In genomic region chr7:1372063-1372462, GRCh38 we compare ENCODE assay signal across 24 cellular contexts.
DNase-seq lines count a peak whose midpoint lies in the region; ATAC-seq and TF ChIP-seq lines count a peak whose summit lies in the region.
"Had no signal": no experiment of that assay in that cellular context is flagged by ENCODE, and none has a peak within 500 bp of the region (broad histone marks: within the 10 kb centered on the region; RNA-seq: fewer than 3 reads in every experiment).

No MANE protein-coding gene starts in this region.

- no peak overlapping the region for H3K27ac ChIP-seq in HEK293 (ENCODE audit: extremely low read depth, low read depth, low read length)
- H3K27ac ChIP-seq: BLaER1 had no signal

- TF ChIP-seq CTCF in HEK293 (tag by site-specific recombination; IDR thresholded peaks at IDR 0.05), result no peak

- H3K9me3 ChIP-seq in HEK293 (ENCODE audit: control insufficient read depth, insufficient read depth, low read depth, low read length), result no peaks in the 10 kb centered on the region
- H3K9me3 ChIP-seq: BE2C, BLaER1 had no signal

- DNase-seq in left ventricle myocardium superior, result peak; percentile 7
- DNase-seq in Right ventricle myocardium superior, result no peak
- DNase-seq in pons (ENCODE audit: low spot score), result peak; percentile 9
- DNase-seq in dermis blood vessel endothelial cell, result no peak
- no peak for DNase-seq in iPS-NIHi7 (ENCODE audit: extremely low spot score)
- DNase-seq: 8988T; ACHN; BE2C; C1 segment of cervical spinal cord; CD4-positive, alpha-beta memory T cell; CD4-positive, CD25-positive, alpha-beta regulatory T cell; CD8-positive, alpha-beta memory T cell; COR-L47; DMS 273 treated with DMSO at 0.1 percent for 48 hours; DMS153; DMS53; DMS79; DND-41; EL; GDM1 had no signal

- intact Hi-C loops in left ventricle myocardium superior (cut with micrococcal nuclease) (no loop called here), Right ventricle myocardium superior (cut with DNase I) (no loop called here)

- POLR2A ChIA-PET in HEK293 (lab: Yijun Ruan, JAX), result no interaction called here

- ATAC-seq in left ventricle myocardium superior, result no peak
- no peak for ATAC-seq in Right ventricle myocardium superior (ENCODE audit: poor library complexity)
- ATAC-seq in HG03342 (IDR thresholded peaks at IDR 0.05; ENCODE audit: unreplicated experiment), result no peak
- ATAC-seq: GM12878 had no signal

- H3K4me3 ChIP-seq in HEK293 (ENCODE audit: low read depth, low read length), result no peak overlapping the region
- H3K4me3 ChIP-seq: BLaER1, GM12878 had no signal

- peaks cover 5% of the 10 kb centered on the region; the same call in 1 of the 2 replicates for H3K4me1 ChIP-seq in HEK293 (ENCODE audit: control insufficient read depth, insufficient read depth, low read length)
- H3K4me1 ChIP-seq: BE2C had no signal

- CTCF ChIA-PET in HEK293 (lab: Yijun Ruan, JAX), result interaction anchor here (1.4 kb wide), 1 partner anchor 146 kb away, joined by 3 read pairs; no protein-coding TSS in a partner anchor

- H3K36me3 ChIP-seq in HEK293 (ENCODE audit: control insufficient read depth in 2 of 2, insufficient read depth in 1 of 2, low read length in 2 of 2), result no peaks in the 10 kb centered on the region
- H3K36me3 ChIP-seq: BE2C, BLaER1 had no signal

TF ChIP-seq in HEK293, 187 proteins besides CTCF, POLR2A, EP300 and RAD21:
- TF ChIP-seq, protein P1, sequence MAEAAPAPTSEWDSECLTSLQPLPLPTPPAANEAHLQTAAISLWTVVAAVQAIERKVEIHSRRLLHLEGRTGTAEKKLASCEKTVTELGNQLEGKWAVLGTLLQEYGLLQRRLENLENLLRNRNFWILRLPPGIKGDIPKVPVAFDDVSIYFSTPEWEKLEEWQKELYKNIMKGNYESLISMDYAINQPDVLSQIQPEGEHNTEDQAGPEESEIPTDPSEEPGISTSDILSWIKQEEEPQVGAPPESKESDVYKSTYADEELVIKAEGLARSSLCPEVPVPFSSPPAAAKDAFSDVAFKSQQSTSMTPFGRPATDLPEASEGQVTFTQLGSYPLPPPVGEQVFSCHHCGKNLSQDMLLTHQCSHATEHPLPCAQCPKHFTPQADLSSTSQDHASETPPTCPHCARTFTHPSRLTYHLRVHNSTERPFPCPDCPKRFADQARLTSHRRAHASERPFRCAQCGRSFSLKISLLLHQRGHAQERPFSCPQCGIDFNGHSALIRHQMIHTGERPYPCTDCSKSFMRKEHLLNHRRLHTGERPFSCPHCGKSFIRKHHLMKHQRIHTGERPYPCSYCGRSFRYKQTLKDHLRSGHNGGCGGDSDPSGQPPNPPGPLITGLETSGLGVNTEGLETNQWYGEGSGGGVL (tag by site-specific recombination; IDR thresholded peaks at IDR 0.05), result no peak
- TF ChIP-seq ZNF48 (tag by site-specific recombination; IDR thresholded peaks at IDR 0.05) (no peak), ZNF239 (tag by site-specific recombination; IDR thresholded peaks at IDR 0.05) (no peak), ZNF404 (tag by site-specific recombination; IDR thresholded peaks at IDR 0.05) (no peak), ZNF112 (tag by site-specific recombination; IDR thresholded peaks at IDR 0.05) (no peak), ZNF335 (tag by site-specific recombination; conservative IDR thresholded peaks at IDR 0.05) (no peak), ZBTB49 (tag by site-specific recombination; IDR thresholded peaks at IDR 0.05; ENCODE audit: low read depth) (no peak), ZNF175 (tag by site-specific recombination; IDR thresholded peaks at IDR 0.05) (no peak), ZFHX2 (tag by site-specific recombination; conservative IDR thresholded peaks at IDR 0.05) (peak; percentile 59), ZNF214 (tag by site-specific recombination; IDR thresholded peaks at IDR 0.05; ENCODE audit: borderline replicate concordance) (no peak), EGR2 (tag by site-specific recombination; IDR thresholded peaks at IDR 0.05; ENCODE audit: low read depth) (peak; percentile 58), GLI4 (tag by site-specific recombination; IDR thresholded peaks at IDR 0.05) (no peak), MEIS1 (CRISPR knock-in tag; IDR thresholded peaks at IDR 0.05; ENCODE audit: borderline replicate concordance) (no peak)
- TF ChIP-seq, protein P2, sequence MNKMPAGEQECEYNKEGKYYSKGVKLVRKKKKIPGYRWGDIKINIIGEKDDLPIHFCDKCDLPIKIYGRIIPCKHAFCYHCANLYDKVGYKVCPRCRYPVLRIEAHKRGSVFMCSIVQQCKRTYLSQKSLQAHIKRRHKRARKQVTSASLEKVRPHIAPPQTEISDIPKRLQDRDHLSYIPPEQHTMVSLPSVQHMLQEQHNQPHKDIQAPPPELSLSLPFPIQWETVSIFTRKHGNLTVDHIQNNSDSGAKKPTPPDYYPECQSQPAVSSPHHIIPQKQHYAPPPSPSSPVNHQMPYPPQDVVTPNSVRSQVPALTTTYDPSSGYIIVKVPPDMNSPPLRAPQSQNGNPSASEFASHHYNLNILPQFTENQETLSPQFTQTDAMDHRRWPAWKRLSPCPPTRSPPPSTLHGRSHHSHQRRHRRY (tag by site-specific recombination; IDR thresholded peaks at IDR 0.05), result no peak
- TF ChIP-seq, protein P3, sequence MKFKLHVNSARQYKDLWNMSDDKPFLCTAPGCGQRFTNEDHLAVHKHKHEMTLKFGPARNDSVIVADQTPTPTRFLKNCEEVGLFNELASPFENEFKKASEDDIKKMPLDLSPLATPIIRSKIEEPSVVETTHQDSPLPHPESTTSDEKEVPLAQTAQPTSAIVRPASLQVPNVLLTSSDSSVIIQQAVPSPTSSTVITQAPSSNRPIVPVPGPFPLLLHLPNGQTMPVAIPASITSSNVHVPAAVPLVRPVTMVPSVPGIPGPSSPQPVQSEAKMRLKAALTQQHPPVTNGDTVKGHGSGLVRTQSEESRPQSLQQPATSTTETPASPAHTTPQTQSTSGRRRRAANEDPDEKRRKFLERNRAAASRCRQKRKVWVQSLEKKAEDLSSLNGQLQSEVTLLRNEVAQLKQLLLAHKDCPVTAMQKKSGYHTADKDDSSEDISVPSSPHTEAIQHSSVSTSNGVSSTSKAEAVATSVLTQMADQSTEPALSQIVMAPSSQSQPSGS (tag by site-specific recombination; IDR thresholded peaks at IDR 0.05; ENCODE audit: low read depth), result no peak

Comparison
In these comparisons a context has a peak if more than half of its experiments do, and no peak if none do; other contexts are left out.
1. DNase-seq: peak in left ventricle myocardium superior (single experiment) and pons (single experiment); none in Right ventricle myocardium superior (single experiment), dermis blood vessel endothelial cell (single experiment) and iPS-NIHi7 (single experiment).